ENCODE assay signal across 19 cellular contexts in genomic region chr12:22662356-22662755, GRCh38. TPM values are rescaled to one million over a fixed set of nuclear protein-coding genes. Genes with fewer than 3 reads are reported as not detected.
DNase-seq lines count a peak whose midpoint lies in the region; ATAC-seq, FAIRE-seq and TF ChIP-seq lines count a peak whose summit lies in the region.
"Had no signal": no experiment of that assay in that cellular context is flagged by ENCODE, and none has a peak within 500 bp of the region (broad histone marks: within the 10 kb centered on the region; RNA-seq: fewer than 3 reads in every experiment).

No MANE protein-coding gene starts in this region.

- H4K8ac ChIP-seq in trophoblast cell (ENCODE audit: low read depth, low read length) = no peak overlapping the region

- no peak for DNase-seq in HTR-8/SVneo (ENCODE audit: insufficient read length, low spot score)
- no peak for DNase-seq in WTC11 (ENCODE audit: low spot score)
- peak; percentile 87 to 92 for DNase-seq in trophoblast cell
- no peak for DNase-seq in natural killer cell treated with Interleukin-12 subunit alpha and Interleukin-12 subunit beta and Interleukin-15 and Interleukin-18, amount 100 ng/mL, for 72 hours (ENCODE audit: low spot score)
- DNase-seq in activated CD4-positive, alpha-beta memory T cell treated with anti-CD3 and anti-CD28 coated beads for 36 hours = no peak
- no peak for DNase-seq in hypothalamus (lab: John Stamatoyannopoulos, UW)
- DNase-seq: C1 segment of cervical spinal cord; Calu3; CD4-positive, alpha-beta memory T cell; COR-L47; DMS53; DMS79 treated with DMSO at 0.1 percent for 48 hours; GF-D8; GOT3; HFFc6 had no signal

- H3K4me1 ChIP-seq in trophoblast cell (ENCODE audit: control insufficient read depth in 1 of 2, insufficient read depth in 2 of 2, low read length in 2 of 2) = no peaks in the 10 kb centered on the region
- H3K4me1 ChIP-seq: HAP-1 had no signal

- no peak overlapping the region for H3K4ac ChIP-seq in trophoblast cell (ENCODE audit: low read depth, low read length)

- no peak overlapping the region for H3K18ac ChIP-seq in trophoblast cell (ENCODE audit: low read length)

- no peaks in the 10 kb centered on the region for H3K27me3 Mint-ChIP-seq in WTC11 (ENCODE audit: low read depth)
- H3K27me3 Mint-ChIP-seq in natural killer cell treated with Interleukin-12 subunit alpha and Interleukin-12 subunit beta and Interleukin-15 and Interleukin-18, amount 100 ng/mL, for 72 hours = no peaks in the 10 kb centered on the region
- H3K27me3 Mint-ChIP-seq in activated CD4-positive, alpha-beta memory T cell treated with anti-CD3 and anti-CD28 coated beads for 36 hours = no peaks in the 10 kb centered on the region
- H3K27me3 Mint-ChIP-seq: CD4-positive, alpha-beta memory T cell had no signal

- H3K4me3 ChIP-seq in trophoblast cell (ENCODE audit: low read depth, low read length) = no peak overlapping the region
- H3K4me3 ChIP-seq: HAP-1 had no signal

- H3K27ac ChIP-seq in trophoblast cell (ENCODE audit: low read depth, low read length) = no peak overlapping the region

- H3K36me3 Mint-ChIP-seq in WTC11 = peaks cover 20% of the 10 kb centered on the region
- H3K36me3 Mint-ChIP-seq in natural killer cell treated with Interleukin-12 subunit alpha and Interleukin-12 subunit beta and Interleukin-15 and Interleukin-18, amount 100 ng/mL, for 72 hours = peaks cover 10% of the 10 kb centered on the region
- peaks cover 23% of the 10 kb centered on the region for H3K36me3 Mint-ChIP-seq in activated CD4-positive, alpha-beta memory T cell treated with anti-CD3 and anti-CD28 coated beads for 36 hours

- H4K12ac ChIP-seq in trophoblast cell (ENCODE audit: low read depth, low read length) = no peak overlapping the region

- no peak overlapping the region for H2BK120ac ChIP-seq in trophoblast cell (ENCODE audit: insufficient read depth, low read length, poor library complexity)

- H3K23ac ChIP-seq in trophoblast cell (ENCODE audit: low read length) = no peak overlapping the region

- no peak overlapping the region for H3K4me3 Mint-ChIP-seq in WTC11
- no peak overlapping the region for H3K4me3 Mint-ChIP-seq in natural killer cell treated with Interleukin-12 subunit alpha and Interleukin-12 subunit beta and Interleukin-15 and Interleukin-18, amount 100 ng/mL, for 72 hours
- H3K4me3 Mint-ChIP-seq in activated CD4-positive, alpha-beta memory T cell treated with anti-CD3 and anti-CD28 coated beads for 36 hours = no peak overlapping the region
- H3K4me3 Mint-ChIP-seq: CD4-positive, alpha-beta memory T cell; HFFc6 had no signal

- no peaks in the 10 kb centered on the region for H3K27me3 ChIP-seq in trophoblast cell (ENCODE audit: insufficient read depth, low read length)

- H3K79me2 ChIP-seq in trophoblast cell (ENCODE audit: control insufficient read depth, insufficient read depth, low read length, poor library complexity) = no peaks in the 10 kb centered on the region

- no peak overlapping the region for H3K4me2 ChIP-seq in trophoblast cell (ENCODE audit: low read length)

- no peaks in the 10 kb centered on the region for H3K9me3 ChIP-seq in trophoblast cell (ENCODE audit: insufficient read depth, low read depth, low read length)
- H3K9me3 ChIP-seq: HAP-1 had no signal

- TF ChIP-seq CTCF in WTC11 (IDR thresholded peaks at IDR 0.05) = no peak

- peak; percentile 57 for FAIRE-seq in HTR-8/SVneo (lab: Jason Lieb, UNC)
- FAIRE-seq: GM12891, GM18507, H54 had no signal

- H3K79me1 ChIP-seq in trophoblast cell (ENCODE audit: low read length) = no peaks in the 10 kb centered on the region

- WGBS in trophoblast cell (ENCODE audit: extremely low coverage, insufficient coverage, insufficient read length) = no CpG with 5 or more reads among the region's 1 CpG

- no peak overlapping the region for H3K27ac Mint-ChIP-seq in WTC11
- H3K27ac Mint-ChIP-seq in natural killer cell treated with Interleukin-12 subunit alpha and Interleukin-12 subunit beta and Interleukin-15 and Interleukin-18, amount 100 ng/mL, for 72 hours = no peak overlapping the region
- no peak overlapping the region for H3K27ac Mint-ChIP-seq in activated CD4-positive, alpha-beta memory T cell treated with anti-CD3 and anti-CD28 coated beads for 36 hours
- H3K27ac Mint-ChIP-seq: HFFc6 had no signal

- intact Hi-C loops in activated CD4-positive, alpha-beta memory T cell treated with anti-CD3 and anti-CD28 coated beads for 36 hours (cut with micrococcal nuclease) = no loop called here

- H2BK5ac ChIP-seq in trophoblast cell (ENCODE audit: low read depth, low read length, poor library complexity) = no peak overlapping the region

- H3K9ac ChIP-seq in trophoblast cell (ENCODE audit: low read length) = no peak overlapping the region

- H2BK12ac ChIP-seq in trophoblast cell (ENCODE audit: low read length) = no peak overlapping the region

- POLR2A ChIA-PET in WTC11 (lab: Charles Lee) = interaction anchor here (0.7 kb wide), 1 partner anchor 452 kb away, joined by 5 read pairs; no protein-coding TSS in a partner anchor
- POLR2A ChIA-PET in activated CD4-positive, alpha-beta memory T cell treated with anti-CD3 and anti-CD28 coated beads for 36 hours (lab: Charles Lee) = interaction anchor here (0.6 kb wide), 1 partner anchor 493 kb away, joined by 3 read pairs; no protein-coding TSS in a partner anchor

- H4K91ac ChIP-seq in trophoblast cell (ENCODE audit: low read depth, low read length) = no peak overlapping the region

- no peak overlapping the region for H2AK5ac ChIP-seq in trophoblast cell (ENCODE audit: low read length)

- no peaks in the 10 kb centered on the region for H3K9me3 Mint-ChIP-seq in WTC11
- H3K9me3 Mint-ChIP-seq in natural killer cell treated with Interleukin-12 subunit alpha and Interleukin-12 subunit beta and Interleukin-15 and Interleukin-18, amount 100 ng/mL, for 72 hours = no peaks in the 10 kb centered on the region
- no peaks in the 10 kb centered on the region for H3K9me3 Mint-ChIP-seq in activated CD4-positive, alpha-beta memory T cell treated with anti-CD3 and anti-CD28 coated beads for 36 hours
- H3K9me3 Mint-ChIP-seq: CD4-positive, alpha-beta memory T cell; HFFc6 had no signal

- CTCF ChIA-PET in WTC11 (lab: Charles Lee) = interaction anchor here (0.7 kb wide), 1 partner anchor 118 kb away, joined by 4 read pairs; the partner anchor contains the start of gene C2CD5
- CTCF ChIA-PET in activated CD4-positive, alpha-beta memory T cell treated with anti-CD3 and anti-CD28 coated beads for 36 hours (lab: Charles Lee) = interaction anchor here (0.6 kb wide), 1 partner anchor 9 kb away, joined by 3 read pairs; no protein-coding TSS in a partner anchor

- ATAC-seq in WTC11 = no peak
- ATAC-seq in natural killer cell treated with Interleukin-12 subunit alpha and Interleukin-12 subunit beta and Interleukin-15 and Interleukin-18, amount 100 ng/mL, for 72 hours = no peak

- H3K14ac ChIP-seq in trophoblast cell (ENCODE audit: low read length) = no peak overlapping the region

- peaks cover 10% of the 10 kb centered on the region; the same call in 1 of the 2 replicates for H3K4me1 Mint-ChIP-seq in WTC11
- H3K4me1 Mint-ChIP-seq in natural killer cell treated with Interleukin-12 subunit alpha and Interleukin-12 subunit beta and Interleukin-15 and Interleukin-18, amount 100 ng/mL, for 72 hours (ENCODE audit: low read depth in 2 of 2) = peaks cover 18 to 26% of the 10 kb centered on the region in 2 donors
- peaks cover 19% of the 10 kb centered on the region for H3K4me1 Mint-ChIP-seq in activated CD4-positive, alpha-beta memory T cell treated with anti-CD3 and anti-CD28 coated beads for 36 hours (ENCODE audit: low read depth)

- no peak overlapping the region for H2AFZ ChIP-seq in trophoblast cell (ENCODE audit: insufficient read depth, low read length, poor library complexity)

- H3K36me3 ChIP-seq in trophoblast cell (ENCODE audit: control insufficient read depth in 1 of 2, insufficient read depth in 2 of 2, low read length in 2 of 2) = peaks cover 0 to 4% of the 10 kb centered on the region in 2 experiments

TF ChIP-seq in WTC11, 78 proteins besides CTCF, POLR2A, EP300 and RAD21:
- TF ChIP-seq IRF1 (CRISPR knock-in tag; IDR thresholded peaks at IDR 0.05) = no peak
- TF ChIP-seq ZNF121 (CRISPR knock-in tag; IDR thresholded peaks at IDR 0.05) = 0 out of 2 replicates have a peak, but pooled peaks have one; percentile 19

RNA-seq across cellular contexts. Expression of gene ETNK1, which starts 37.4 kb away (rescaled TPM):
- 68.8 to 81.3 TPM (median 79.2 TPM) in 3 replicates for total RNA-seq in WTC11 (2021)
- 17.1 and 19.7 TPM in 2 replicates for polyA plus RNA-seq in trophoblast cell (2013)
- total RNA-seq in natural killer cell treated with Interleukin-12 subunit alpha and Interleukin-12 subunit beta and Interleukin-15 and Interleukin-18, amount 100 ng/mL, for 72 hours = 100 to 1,000 TPM in 1 of 2 donors, 10 to 100 TPM in 1; 96.3 to 101 TPM
- 10 to 100 TPM; 59.0 to 61.0 TPM for total RNA-seq in activated CD4-positive, alpha-beta memory T cell treated with anti-CD3 and anti-CD28 coated beads for 36 hours

Comparison
In these comparisons a context has a peak if more than half of its experiments do, and no peak if none do; other contexts are left out.
1. DNase-seq: peak in trophoblast cell (2 of 2); none in HTR-8/SVneo (single experiment), WTC11 (single experiment), natural killer cell treated with Interleukin-12 subunit alpha and Interleukin-12 subunit beta and Interleukin-15 and Interleukin-18, amount 100 ng/mL, for 72 hours (single experiment), activated CD4-positive, alpha-beta memory T cell treated with anti-CD3 and anti-CD28 coated beads for 36 hours (single experiment) and hypothalamus (0 of 51).